Comparison of ENCODE assay signal across 9 cellular contexts in genomic region chr2:160918909-160919503, GRCh38.
DNase-seq lines count a peak whose midpoint lies in the region; TF ChIP-seq lines count a peak whose summit lies in the region.
"Had no signal": no experiment of that assay in that cellular context is flagged by ENCODE, and none has a peak within 500 bp of the region (broad histone marks: within the 10 kb centered on the region; RNA-seq: fewer than 3 reads in every experiment).

No MANE protein-coding gene starts in this region.

- TF ChIP-seq EP300 in stomach (IDR thresholded peaks at IDR 0.05), result no peak

- H3K36me3 ChIP-seq in stomach, result no peaks in the 10 kb centered on the region

- H3K4me1 ChIP-seq in stomach, result peaks cover 0 to 24% (median 6%) of the 10 kb centered on the region in 4 donors

- TF ChIP-seq CTCF in cardiac fibroblast (IDR thresholded peaks at IDR 0.05; ENCODE audit: low read depth, low read length), result peak; percentile 79
- peak in 4 of 7 experiments; percentile 18 to 49 (median 32) for TF ChIP-seq CTCF in stomach (IDR thresholded peaks at IDR 0.05)

- no peaks in the 10 kb centered on the region for H3K27me3 ChIP-seq in stomach

- H3K27ac ChIP-seq in stomach, result no peak overlapping the region

- H3K9me3 ChIP-seq in stomach, result no peaks in the 10 kb centered on the region

- intact Hi-C loops in stomach (cut with DNase I; ENCODE audit: low total_unique reads), result no loop called here

- H3K4me3 ChIP-seq in cardiac fibroblast (replicated peaks in 1 of 2; ENCODE audit: low read depth in 2 of 2, low read length in 2 of 2) (no peak overlapping the region), stomach (no peak overlapping the region)

- 20 to 28% (median 25%) methylated on average over 4 of the region's 4 CpGs for WGBS in stomach, 5 donors

- no peak for TF ChIP-seq POLR2A in stomach (IDR thresholded peaks at IDR 0.05)

- DNase-seq in EL (peak; percentile 50), HT1080 (ENCODE audit: low read depth) (peak; percentile 66), T follicular helper cell (ENCODE audit: low read depth) (peak; percentile 1), cardiac fibroblast (ENCODE audit: low read depth in 2 of 2) (peak; percentile 81 to 87), kidney tubule cell (ENCODE audit: low spot score) (peak; percentile 61), stomach (peak; percentile 67), GF-D8 (lab: John Stamatoyannopoulos, UW) (no peak), KG1 (lab: John Stamatoyannopoulos, UW) (no peak)
- DNase-seq: naive B cell had no signal

Comparison
In these comparisons a context has a peak if more than half of its experiments do, and no peak if none do; other contexts are left out.
1. DNase-seq: peak in EL (single experiment), HT1080 (single experiment), T follicular helper cell (single experiment), cardiac fibroblast (2 of 2), kidney tubule cell (single experiment) and stomach (single experiment); none in GF-D8 (single experiment) and KG1 (single experiment).